ENCODE assay signal across 8 cellular contexts in the genomic region with DNA sequence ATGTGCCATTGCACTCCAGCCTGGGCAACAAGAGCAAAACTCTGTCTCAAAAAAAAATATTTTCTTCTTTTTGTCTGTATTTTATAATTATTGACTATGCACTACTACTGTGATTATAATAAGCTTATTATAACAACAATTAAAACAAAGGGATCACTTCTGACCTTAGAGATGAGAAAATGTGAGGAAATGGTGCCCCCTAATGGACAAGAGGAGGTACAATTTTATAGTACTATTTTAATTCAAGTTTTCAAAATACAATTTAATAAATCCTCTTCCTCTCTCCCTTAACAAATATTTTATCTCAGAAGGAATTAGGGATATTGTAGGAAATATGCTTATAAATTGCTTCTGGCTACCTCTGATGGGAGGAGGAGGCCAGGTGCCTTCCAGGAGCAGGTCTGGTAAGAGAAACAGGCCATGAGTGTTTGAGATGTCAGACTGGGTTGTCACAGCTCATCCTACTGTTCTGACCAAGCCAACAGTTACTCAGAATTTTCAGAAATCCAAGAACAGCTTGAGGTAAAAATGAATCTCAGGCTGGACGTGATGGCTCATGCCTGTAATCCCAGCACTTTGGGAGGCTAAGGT. TPM values are rescaled to one million over a fixed set of nuclear protein-coding genes. Genes with fewer than 3 reads are reported as not detected.
DNase-seq lines count a peak whose midpoint lies in the region; ATAC-seq and TF ChIP-seq lines count a peak whose summit lies in the region.

No MANE protein-coding gene starts in this region.

- POLR2A ChIA-PET in activated naive CD8-positive, alpha-beta T cell treated with anti-CD3 and anti-CD28 coated beads, Interleukin-2, amount 10 ng/mL, durations not matched to agents 7 days and 5 days (lab: Charles Lee) = interaction anchor here (0.5 to 1.0 kb wide), 3 partner anchors 276 to 318 kb away, joined by 3 to 9 read pairs (median 3); no protein-coding TSS in a partner anchor
- POLR2A ChIA-PET in MCF 10A (lab: Yijun Ruan, JAX) = interaction anchor here (0.7 to 3.3 kb wide), 5 partner anchors 13 to 296 kb away, joined by 5 to 18 read pairs (median 5); a partner anchor contains a TSS

- peak; percentile 82 to 84 for TF ChIP-seq RAD21 in liver (IDR thresholded peaks at IDR 0.05)

- H3K36me3 ChIP-seq in liver (ENCODE audit: control insufficient read depth in 4 of 4, insufficient read depth in 3 of 4, low read depth in 1 of 4, low read length in 3 of 4) = peaks cover 0 to 14% (median 7%) of the 10 kb centered on the region in 4 donors

- peaks cover 0 to 10% (median 4%) of the 10 kb centered on the region in 4 donors for H3K4me1 ChIP-seq in liver (ENCODE audit: control insufficient read depth in 4 of 4, insufficient read depth in 4 of 4, low read length in 3 of 4)

- H3K9ac ChIP-seq in liver (ENCODE audit: low read depth in 1 of 2, low read length in 2 of 2) = no peak overlapping the region

- no peak overlapping the region for H3K4me3 ChIP-seq in liver (ENCODE audit: low read depth in 1 of 3, low read length in 3 of 3)

- DNase-seq in activated naive CD8-positive, alpha-beta T cell treated with anti-CD3 and anti-CD28 coated beads, Interleukin-2, amount 10 ng/mL, durations not matched to agents 7 days and 5 days = no peak
- no peak for DNase-seq in activated naive CD8-positive, alpha-beta T cell treated with anti-CD3 and anti-CD28 coated beads for 36 hours
- peak; percentile 20 for DNase-seq in NCI-H1694 (lab: John Stamatoyannopoulos, UW)
- peak; percentile 50 for DNase-seq in MCF 10A (ENCODE audit: unreplicated experiment)
- no peak for DNase-seq in stimulated activated CD4-positive, alpha-beta T cell treated with anti-CD3 and anti-CD28 coated beads, Interleukin-1b, Interleukin-23, amount 100 ng/mL, for 48 hours
- DNase-seq in dedifferentiated amniotic fluid mesenchymal stem cell (ENCODE audit: extremely low spot score) = no peak

- H3K4me1 Mint-ChIP-seq in activated naive CD8-positive, alpha-beta T cell treated with anti-CD3 and anti-CD28 coated beads, Interleukin-2, amount 10 ng/mL, durations not matched to agents 7 days and 5 days = peaks cover 3% of the 10 kb centered on the region
- H3K4me1 Mint-ChIP-seq in activated naive CD8-positive, alpha-beta T cell treated with anti-CD3 and anti-CD28 coated beads for 36 hours = peaks cover 7% of the 10 kb centered on the region
- H3K4me1 Mint-ChIP-seq in MCF 10A (ENCODE audit: insufficient read depth, unreplicated experiment) = no peaks in the 10 kb centered on the region

- H3K9me3 ChIP-seq in liver (ENCODE audit: control insufficient read depth in 4 of 4, low read length in 3 of 4) = no peaks in the 10 kb centered on the region

- CTCF ChIA-PET in MCF 10A (lab: Yijun Ruan, JAX) = interaction anchor here (0.6 to 5.1 kb wide), 37 partner anchors 9 to 556 kb away, joined by 3 to 113 read pairs (median 4); a partner anchor contains a TSS

- no peaks in the 10 kb centered on the region for H3K9me3 Mint-ChIP-seq in activated naive CD8-positive, alpha-beta T cell treated with anti-CD3 and anti-CD28 coated beads, Interleukin-2, amount 10 ng/mL, durations not matched to agents 7 days and 5 days
- H3K9me3 Mint-ChIP-seq in activated naive CD8-positive, alpha-beta T cell treated with anti-CD3 and anti-CD28 coated beads for 36 hours = no peaks in the 10 kb centered on the region
- H3K9me3 Mint-ChIP-seq in MCF 10A (ENCODE audit: unreplicated experiment) = no peaks in the 10 kb centered on the region

- intact Hi-C loops in MCF 10A (cut with micrococcal nuclease) = loop anchor here (1.0 kb wide), 1 partner anchor 288 kb away; no protein-coding TSS in a partner anchor

- 70% methylated on average over 1 of the region's 1 CpG for WGBS in liver

- H3K4me3 Mint-ChIP-seq in activated naive CD8-positive, alpha-beta T cell treated with anti-CD3 and anti-CD28 coated beads, Interleukin-2, amount 10 ng/mL, durations not matched to agents 7 days and 5 days = no peak overlapping the region
- H3K4me3 Mint-ChIP-seq in activated naive CD8-positive, alpha-beta T cell treated with anti-CD3 and anti-CD28 coated beads for 36 hours = no peak overlapping the region
- no peak overlapping the region for H3K4me3 Mint-ChIP-seq in MCF 10A (ENCODE audit: unreplicated experiment)

- BruUV-seq in MCF 10A (replicated peaks; lab: Mats Ljungman, UMichigan) = no TSS peak

- ATAC-seq in activated naive CD8-positive, alpha-beta T cell treated with anti-CD3 and anti-CD28 coated beads, Interleukin-2, amount 10 ng/mL, durations not matched to agents 7 days and 5 days (ENCODE audit: low read depth) = peak; percentile 30
- ATAC-seq in GM19035 (IDR thresholded peaks at IDR 0.05; ENCODE audit: unreplicated experiment) = no peak

- peaks cover 3% of the 10 kb centered on the region for H3K36me3 Mint-ChIP-seq in activated naive CD8-positive, alpha-beta T cell treated with anti-CD3 and anti-CD28 coated beads, Interleukin-2, amount 10 ng/mL, durations not matched to agents 7 days and 5 days
- H3K36me3 Mint-ChIP-seq in activated naive CD8-positive, alpha-beta T cell treated with anti-CD3 and anti-CD28 coated beads for 36 hours = peaks cover 5% of the 10 kb centered on the region
- peaks cover 28% of the 10 kb centered on the region for H3K36me3 Mint-ChIP-seq in MCF 10A (ENCODE audit: insufficient read depth, unreplicated experiment)

- H3K27me3 ChIP-seq in liver (ENCODE audit: control insufficient read depth in 4 of 4, insufficient read depth in 4 of 4, low read length in 3 of 4) = no peaks in the 10 kb centered on the region

- no peak overlapping the region for H3K27ac Mint-ChIP-seq in activated naive CD8-positive, alpha-beta T cell treated with anti-CD3 and anti-CD28 coated beads, Interleukin-2, amount 10 ng/mL, durations not matched to agents 7 days and 5 days
- no peak overlapping the region for H3K27ac Mint-ChIP-seq in activated naive CD8-positive, alpha-beta T cell treated with anti-CD3 and anti-CD28 coated beads for 36 hours
- H3K27ac Mint-ChIP-seq in MCF 10A (ENCODE audit: low read depth, unreplicated experiment) = no peak overlapping the region

- TF ChIP-seq CTCF in MCF 10A (IDR thresholded peaks at IDR 0.05; ENCODE audit: unreplicated experiment) (peak; percentile 47), liver (IDR thresholded peaks at IDR 0.05; ENCODE audit: low read depth, low read length, missing input control) (peak; percentile 67)

- no peaks in the 10 kb centered on the region for H3K27me3 Mint-ChIP-seq in activated naive CD8-positive, alpha-beta T cell treated with anti-CD3 and anti-CD28 coated beads, Interleukin-2, amount 10 ng/mL, durations not matched to agents 7 days and 5 days
- H3K27me3 Mint-ChIP-seq in activated naive CD8-positive, alpha-beta T cell treated with anti-CD3 and anti-CD28 coated beads for 36 hours = no peaks in the 10 kb centered on the region
- no peaks in the 10 kb centered on the region for H3K27me3 Mint-ChIP-seq in MCF 10A (ENCODE audit: insufficient read depth, unreplicated experiment)

- no peak overlapping the region for H3K27ac ChIP-seq in liver (ENCODE audit: low read depth in 1 of 2, low read length in 2 of 2)

TF ChIP-seq in liver, 16 proteins besides CTCF, POLR2A, EP300 and RAD21 (continues in another document):
- TF ChIP-seq HNF4G (IDR thresholded peaks at IDR 0.05) = no peak
- TF ChIP-seq JUND (IDR thresholded peaks at IDR 0.05) = no peak
- TF ChIP-seq HNF4A (conservative IDR thresholded peaks at IDR 0.05) = no peak
- TF ChIP-seq EGR1 (IDR thresholded peaks at IDR 0.05; ENCODE audit: low read depth in 2 of 2) = no peak
- no peak for TF ChIP-seq SP1 (IDR thresholded peaks at IDR 0.05)
- TF ChIP-seq, protein P1, sequence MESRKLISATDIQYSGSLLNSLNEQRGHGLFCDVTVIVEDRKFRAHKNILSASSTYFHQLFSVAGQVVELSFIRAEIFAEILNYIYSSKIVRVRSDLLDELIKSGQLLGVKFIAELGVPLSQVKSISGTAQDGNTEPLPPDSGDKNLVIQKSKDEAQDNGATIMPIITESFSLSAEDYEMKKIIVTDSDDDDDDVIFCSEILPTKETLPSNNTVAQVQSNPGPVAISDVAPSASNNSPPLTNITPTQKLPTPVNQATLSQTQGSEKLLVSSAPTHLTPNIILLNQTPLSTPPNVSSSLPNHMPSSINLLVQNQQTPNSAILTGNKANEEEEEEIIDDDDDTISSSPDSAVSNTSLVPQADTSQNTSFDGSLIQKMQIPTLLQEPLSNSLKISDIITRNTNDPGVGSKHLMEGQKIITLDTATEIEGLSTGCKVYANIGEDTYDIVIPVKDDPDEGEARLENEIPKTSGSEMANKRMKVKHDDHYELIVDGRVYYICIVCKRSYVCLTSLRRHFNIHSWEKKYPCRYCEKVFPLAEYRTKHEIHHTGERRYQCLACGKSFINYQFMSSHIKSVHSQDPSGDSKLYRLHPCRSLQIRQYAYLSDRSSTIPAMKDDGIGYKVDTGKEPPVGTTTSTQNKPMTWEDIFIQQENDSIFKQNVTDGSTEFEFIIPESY (IDR thresholded peaks at IDR 0.05) = no peak
- no peak for TF ChIP-seq TAF1 (conservative IDR thresholded peaks at IDR 0.05)
- TF ChIP-seq GABPA (IDR thresholded peaks at IDR 0.05 in 1 of 2, conservative IDR thresholded peaks at IDR 0.05 in 1 of 2) = no peak
- TF ChIP-seq FOXA1 (IDR thresholded peaks at IDR 0.05) = no peak
- TF ChIP-seq, protein P2, sequence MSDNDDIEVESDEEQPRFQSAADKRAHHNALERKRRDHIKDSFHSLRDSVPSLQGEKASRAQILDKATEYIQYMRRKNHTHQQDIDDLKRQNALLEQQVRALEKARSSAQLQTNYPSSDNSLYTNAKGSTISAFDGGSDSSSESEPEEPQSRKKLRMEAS (IDR thresholded peaks at IDR 0.05) = no peak
- TF ChIP-seq NR2F2 (IDR thresholded peaks at IDR 0.05) = no peak

RNA-seq across cellular contexts. Expression of a gene that starts 14.0 kb away (rescaled TPM):
- total RNA-seq in activated naive CD8-positive, alpha-beta T cell treated with anti-CD3 and anti-CD28 coated beads, Interleukin-2, amount 10 ng/mL, durations not matched to agents 7 days and 5 days = 10 to 100 TPM; 61.0 to 68.4 TPM
- 10 to 100 TPM; 51.0 to 57.7 TPM for total RNA-seq in activated naive CD8-positive, alpha-beta T cell treated with anti-CD3 and anti-CD28 coated beads for 36 hours
- total RNA-seq in MCF 10A (2022) (43.5 and 55.0 TPM in 2 replicates), liver (10 to 100 TPM; 10.6 to 18.2 TPM)
- polyA plus RNA-seq in liver = 1 to 10 TPM; 5.1 to 5.4 TPM

RNA-seq across cellular contexts. Expression of a gene that starts 31.8 kb away (rescaled TPM):
- total RNA-seq in activated naive CD8-positive, alpha-beta T cell treated with anti-CD3 and anti-CD28 coated beads, Interleukin-2, amount 10 ng/mL, durations not matched to agents 7 days and 5 days = 10 to 100 TPM; 12.5 to 13.1 TPM
- 10 to 100 TPM; 22.6 to 26.7 TPM for total RNA-seq in activated naive CD8-positive, alpha-beta T cell treated with anti-CD3 and anti-CD28 coated beads for 36 hours
- total RNA-seq in MCF 10A (2022) = 28.4 and 31.6 TPM in 2 replicates
- total RNA-seq in liver = 1 to 10 TPM; 1.3 to 1.7 TPM
- 1 to 10 TPM in 1 of 2 donors, under 1 TPM in 1; 0.57 to 2.3 TPM for polyA plus RNA-seq in liver

RNA-seq across cellular contexts. Expression of a gene that starts 51.5 kb away (rescaled TPM):
- total RNA-seq in activated naive CD8-positive, alpha-beta T cell treated with anti-CD3 and anti-CD28 coated beads, Interleukin-2, amount 10 ng/mL, durations not matched to agents 7 days and 5 days = 10 to 100 TPM; 29.4 to 30.2 TPM
- total RNA-seq in activated naive CD8-positive, alpha-beta T cell treated with anti-CD3 and anti-CD28 coated beads for 36 hours = 10 to 100 TPM; 68.7 to 69.3 TPM
- total RNA-seq in MCF 10A (2022) = 19.5 and 24.1 TPM in 2 replicates
- total RNA-seq in liver = 1 to 10 TPM; 6.5 to 7.0 TPM
- polyA plus RNA-seq in liver = 1 to 10 TPM; 2.8 to 5.3 TPM

Comparison
In these comparisons a context has a peak if more than half of its experiments do, and no peak if none do; other contexts are left out.
1. DNase-seq: peak in NCI-H1694 (single experiment) and MCF 10A (single experiment); none in activated naive CD8-positive, alpha-beta T cell treated with anti-CD3 and anti-CD28 coated beads, Interleukin-2, amount 10 ng/mL, durations not matched to agents 7 days and 5 days (single experiment), activated naive CD8-positive, alpha-beta T cell treated with anti-CD3 and anti-CD28 coated beads for 36 hours (single experiment), stimulated activated CD4-positive, alpha-beta T cell treated with anti-CD3 and anti-CD28 coated beads, Interleukin-1b, Interleukin-23, amount 100 ng/mL, for 48 hours (single experiment) and dedifferentiated amniotic fluid mesenchymal stem cell (single experiment).
2. RNA of a gene that starts 31.8 kb away (total RNA-seq): 28.4 to 31.6 TPM in MCF 10A, 22.6 to 26.7 TPM in activated naive CD8-positive, alpha-beta T cell treated with anti-CD3 and anti-CD28 coated beads for 36 hours and 12.5 to 13.1 TPM in activated naive CD8-positive, alpha-beta T cell treated with anti-CD3 and anti-CD28 coated beads, Interleukin-2, amount 10 ng/mL, durations not matched to agents 7 days and 5 days; 1.3 to 1.7 TPM in liver; every median in the first group is over 4 times any median in the second.